17 cellular contexts compared by ENCODE assay signal in the genomic region with DNA sequence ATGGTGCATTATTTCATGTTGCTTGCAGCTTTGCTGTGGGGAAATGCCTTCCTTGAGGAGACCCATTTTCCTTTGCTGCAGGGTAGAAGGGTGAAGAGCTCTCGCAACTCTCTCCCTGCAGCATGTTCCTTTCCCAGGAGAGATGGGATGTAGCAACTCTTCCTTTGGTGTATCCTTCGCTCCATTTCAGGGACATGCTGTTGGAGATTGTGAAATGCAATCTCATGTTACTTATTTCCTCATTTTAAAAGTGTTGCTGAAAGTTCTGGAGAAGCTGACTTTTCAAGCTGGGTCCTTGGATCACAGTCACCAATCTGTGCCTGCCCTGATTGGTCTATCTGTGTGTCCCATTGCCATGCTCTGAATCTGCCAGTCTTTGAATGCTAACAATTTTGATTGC.
DNase-seq lines count a peak whose midpoint lies in the region; ATAC-seq lines count a peak whose summit lies in the region.
"Had no signal": no experiment of that assay in that cellular context is flagged by ENCODE, and none has a peak within 500 bp of the region (broad histone marks: within the 10 kb centered on the region; RNA-seq: fewer than 3 reads in every experiment).

No MANE protein-coding gene starts in this region.

- no peak overlapping the region for H3K4me3 ChIP-seq in H7 (ENCODE audit: insufficient read depth, low read depth, low read length)
- H3K4me3 ChIP-seq: A549, cardiac muscle cell had no signal

- H3K36me3 ChIP-seq in H7 (replicated peaks; ENCODE audit: control insufficient read depth, insufficient read depth, low read length) = no peaks in the 10 kb centered on the region
- H3K36me3 ChIP-seq: cardiac muscle cell had no signal

- peaks cover 56% of the 10 kb centered on the region for H3K27me3 Mint-ChIP-seq in activated naive CD8-positive, alpha-beta T cell treated with anti-CD3 and anti-CD28 coated beads for 36 hours

- peaks cover 2% of the 10 kb centered on the region for H3K4me1 Mint-ChIP-seq in activated naive CD8-positive, alpha-beta T cell treated with anti-CD3 and anti-CD28 coated beads for 36 hours

- H3K9me3 Mint-ChIP-seq in activated naive CD8-positive, alpha-beta T cell treated with anti-CD3 and anti-CD28 coated beads for 36 hours = no peaks in the 10 kb centered on the region
- H3K9me3 Mint-ChIP-seq: naive thymus-derived CD8-positive, alpha-beta T cell had no signal

- peak; percentile 75 for ATAC-seq in Right ventricle myocardium inferior
- ATAC-seq: A549; naive thymus-derived CD8-positive, alpha-beta T cell; T-helper 17 cell had no signal

- H3K4me3 Mint-ChIP-seq in activated naive CD8-positive, alpha-beta T cell treated with anti-CD3 and anti-CD28 coated beads for 36 hours = no peak overlapping the region
- H3K4me3 Mint-ChIP-seq: H9; naive thymus-derived CD8-positive, alpha-beta T cell; T-helper 17 cell had no signal

- peaks cover 7% of the 10 kb centered on the region for H3K27me3 ChIP-seq in H7 (ENCODE audit: control insufficient read depth, insufficient read depth, low read length)

- H3K27ac Mint-ChIP-seq in activated naive CD8-positive, alpha-beta T cell treated with anti-CD3 and anti-CD28 coated beads for 36 hours = no peak overlapping the region
- H3K27ac Mint-ChIP-seq: H9; naive thymus-derived CD8-positive, alpha-beta T cell; T-helper 17 cell had no signal

- DNase-seq in Right ventricle myocardium inferior (ENCODE audit: missing footprints) (no peak), cardiac septum (ENCODE audit: low spot score) (no peak), cerebellar cortex (ENCODE audit: low spot score) (peak; percentile 5), iris pigment epithelial cell (ENCODE audit: low read depth) (peak; percentile 66), NCI-H2029 treated with DMSO at 0.1 percent for 48 hours (lab: John Stamatoyannopoulos, UW) (no peak), H7 (no peak), cortex of kidney (lab: John Stamatoyannopoulos, UW) (no peak)
- no peak for DNase-seq in activated naive CD8-positive, alpha-beta T cell treated with anti-CD3 and anti-CD28 coated beads for 36 hours
- DNase-seq: activated effector memory CD4-positive, alpha-beta T cell treated with anti-CD3 and anti-CD28 coated beads, Interleukin-2, amount 50 U/mL, for 16 hours; foreskin melanocyte; H9; naive thymus-derived CD8-positive, alpha-beta T cell; NCI-H1436 treated with DMSO at 0.1 percent for 48 hours; small intestine; T-helper 17 cell had no signal

- H3K36me3 Mint-ChIP-seq in activated naive CD8-positive, alpha-beta T cell treated with anti-CD3 and anti-CD28 coated beads for 36 hours = no peaks in the 10 kb centered on the region

- intact Hi-C loops in Right ventricle myocardium inferior (cut with DNase I) (loop anchor here (10.0 kb wide), 1 partner anchor 89 kb away; no protein-coding TSS in a partner anchor), cardiac septum (cut with DNase I) (no loop called here)

Comparison
In these comparisons a context has a peak if more than half of its experiments do, and no peak if none do; other contexts are left out.
1. DNase-seq: peak in cerebellar cortex (single experiment) and iris pigment epithelial cell (single experiment); none in Right ventricle myocardium inferior (single experiment), cardiac septum (single experiment), NCI-H2029 treated with DMSO at 0.1 percent for 48 hours (single experiment), H7 (single experiment), cortex of kidney (single experiment) and activated naive CD8-positive, alpha-beta T cell treated with anti-CD3 and anti-CD28 coated beads for 36 hours (single experiment).